ENCODE assay signal across 9 cellular contexts in genomic region chr2:239327536-239328305, GRCh38.
A peak's percentile ranks its signal among the peaks of the same experiment; 100 is the strongest.
DNase-seq lines count a peak whose midpoint lies in the region; ATAC-seq and TF ChIP-seq lines count a peak whose summit lies in the region.
"Had no signal": no experiment of that assay in that cellular context is flagged by ENCODE, and none has a peak within 500 bp of the region (broad histone marks: within the 10 kb centered on the region; RNA-seq: fewer than 3 reads in every experiment).

No MANE protein-coding gene starts in this region.

- peak overlapping the region; percentile 50 for H3K4me3 Mint-ChIP-seq in activated CD4-positive, alpha-beta T cell treated with anti-CD3 and anti-CD28 coated beads, Interleukin-2, amount 10 ng/mL, durations not matched to agents 7 days and 5 days
- H3K4me3 Mint-ChIP-seq in endothelial cell (ENCODE audit: unreplicated experiment), result no peak overlapping the region

- H3K27me3 ChIP-seq in layer of hippocampus (ENCODE audit: control insufficient read depth, insufficient read depth, low read length) (no peaks in the 10 kb centered on the region), thoracic aorta (replicated peaks; ENCODE audit: insufficient read depth) (no peaks in the 10 kb centered on the region)

- H3K27ac Mint-ChIP-seq in activated CD4-positive, alpha-beta T cell treated with anti-CD3 and anti-CD28 coated beads, Interleukin-2, amount 10 ng/mL, durations not matched to agents 7 days and 5 days, result peak overlapping the region; percentile 86
- H3K27ac Mint-ChIP-seq in endothelial cell (ENCODE audit: unreplicated experiment), result no peak overlapping the region

- no peaks in the 10 kb centered on the region for H3K27me3 Mint-ChIP-seq in activated CD4-positive, alpha-beta T cell treated with anti-CD3 and anti-CD28 coated beads, Interleukin-2, amount 10 ng/mL, durations not matched to agents 7 days and 5 days
- H3K27me3 Mint-ChIP-seq in endothelial cell (ENCODE audit: unreplicated experiment), result peaks cover 1% of the 10 kb centered on the region

- CTCF ChIA-PET in activated CD4-positive, alpha-beta T cell treated with anti-CD3 and anti-CD28 coated beads, Interleukin-2, amount 10 ng/mL, durations not matched to agents 7 days and 5 days (lab: Charles Lee), result interaction anchor here (1.1 to 2.8 kb wide), 4 partner anchors 11 to 54 kb away, joined by 3 to 10 read pairs (median 6); no protein-coding TSS in a partner anchor

- peaks cover 26% of the 10 kb centered on the region for H3K36me3 Mint-ChIP-seq in activated CD4-positive, alpha-beta T cell treated with anti-CD3 and anti-CD28 coated beads, Interleukin-2, amount 10 ng/mL, durations not matched to agents 7 days and 5 days (ENCODE audit: low read depth)
- H3K36me3 Mint-ChIP-seq in endothelial cell (ENCODE audit: low read depth, unreplicated experiment), result no peaks in the 10 kb centered on the region

- H3K9me3 ChIP-seq in thoracic aorta, result no peaks in the 10 kb centered on the region

- no peak for TF ChIP-seq CTCF in thoracic aorta (IDR thresholded peaks at IDR 0.05)
- TF ChIP-seq CTCF in endothelial cell (IDR thresholded peaks at IDR 0.05; ENCODE audit: unreplicated experiment), result no peak

- H3K27ac ChIP-seq in layer of hippocampus (ENCODE audit: low read depth, low read length) (peak overlapping the region; percentile 55), thoracic aorta (peak overlapping the region; percentile 73 to 83)
- H3K27ac ChIP-seq: HL-60 had no signal

- H3K4me1 ChIP-seq in thoracic aorta (ENCODE audit: control insufficient read depth in 1 of 2, low read depth in 2 of 2), result peaks cover 23 to 45% of the 10 kb centered on the region in 2 donors

- peaks cover 85% of the 10 kb centered on the region for H3K4me1 Mint-ChIP-seq in activated CD4-positive, alpha-beta T cell treated with anti-CD3 and anti-CD28 coated beads, Interleukin-2, amount 10 ng/mL, durations not matched to agents 7 days and 5 days
- H3K4me1 Mint-ChIP-seq in endothelial cell (ENCODE audit: unreplicated experiment), result peaks cover 16% of the 10 kb centered on the region

- POLR2A ChIA-PET in activated CD4-positive, alpha-beta T cell treated with anti-CD3 and anti-CD28 coated beads, Interleukin-2, amount 10 ng/mL, durations not matched to agents 7 days and 5 days (lab: Charles Lee), result no interaction called here

- H3K4me3 ChIP-seq in thoracic aorta, result no peak overlapping the region

- H3K36me3 ChIP-seq in thoracic aorta, result no peaks in the 10 kb centered on the region

- ATAC-seq in thoracic aorta (ENCODE audit: insufficient number of reproducible peaks, low FRiP score, low read depth) (no peak), GM18498 (IDR thresholded peaks at IDR 0.05; ENCODE audit: unreplicated experiment) (no peak)

- DNase-seq in activated CD4-positive, CD25-positive, alpha-beta regulatory T cell treated with anti-CD3 and anti-CD28 coated beads, Interleukin-2, amount 50 U/mL, for 72 hours, result peak; percentile 32
- DNase-seq in activated CD4-positive, CD25-positive, alpha-beta regulatory T cell (lab: John Stamatoyannopoulos, UW), result no peak
- no peak for DNase-seq in activated CD4-positive, alpha-beta T cell treated with anti-CD3 and anti-CD28 coated beads, Interleukin-2, amount 10 ng/mL, durations not matched to agents 7 days and 5 days
- DNase-seq in thoracic aorta (ENCODE audit: low spot score) (no peak), hippocampal formation (lab: John Stamatoyannopoulos, UW) (no peak), endothelial cell (ENCODE audit: low spot score) (no peak)

- H3K9me3 Mint-ChIP-seq in activated CD4-positive, alpha-beta T cell treated with anti-CD3 and anti-CD28 coated beads, Interleukin-2, amount 10 ng/mL, durations not matched to agents 7 days and 5 days, result no peaks in the 10 kb centered on the region
- no peaks in the 10 kb centered on the region for H3K9me3 Mint-ChIP-seq in endothelial cell (ENCODE audit: unreplicated experiment)
